In the genomic region with DNA sequence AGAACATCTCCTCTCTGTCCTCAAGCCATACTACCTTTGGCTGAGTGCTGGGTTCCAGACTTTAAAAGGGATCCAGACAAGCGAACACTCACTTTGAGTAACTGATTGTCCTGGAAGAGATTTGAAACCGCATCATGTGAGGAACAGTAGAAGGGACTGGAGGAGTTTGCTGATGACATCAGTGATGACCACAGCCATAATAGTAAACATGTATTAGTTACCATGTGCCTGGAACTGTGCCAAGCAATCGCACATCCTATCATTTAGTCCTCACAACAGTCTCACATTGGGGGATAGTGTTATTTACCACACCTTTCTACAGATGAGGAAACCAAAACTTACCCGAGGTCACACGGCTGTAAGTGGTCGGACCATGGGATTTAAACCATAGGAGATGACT, we compare ENCODE assay signal across 18 cellular contexts.
"Had no signal": no experiment of that assay in that cellular context is flagged by ENCODE, and none has a peak within 500 bp of the region (broad histone marks: within the 10 kb centered on the region; RNA-seq: fewer than 3 reads in every experiment).

No MANE protein-coding gene starts in this region.

- H3K79me2 ChIP-seq: hepatocyte had no signal

- ATAC-seq: effector memory CD8-positive, alpha-beta T cell; foreskin keratinocyte; natural killer cell had no signal

- DNase-seq: effector memory CD8-positive, alpha-beta T cell; foreskin keratinocyte; kidney; left cardiac atrium; left ventricle myocardium inferior; lower lobe of right lung; natural killer cell; ovary; sigmoid colon; stimulated activated naive CD4-positive, alpha-beta T cell; stomach; transverse colon had no signal

- H3K4me1 ChIP-seq: foreskin keratinocyte had no signal

- H3K27ac ChIP-seq: epithelial cell of prostate, esophagus muscularis mucosa, foreskin keratinocyte, hepatocyte, left ventricle myocardium inferior, lower lobe of right lung, ovary, right atrium auricular region, sigmoid colon, skin epidermis, stomach, thoracic aorta, transverse colon had no signal

- H3K36me3 ChIP-seq: lower lobe of right lung, ovary, right atrium auricular region, sigmoid colon, stomach, thoracic aorta, transverse colon had no signal

- FAIRE-seq: kidney had no signal

- H3K4me3 ChIP-seq: esophagus muscularis mucosa, hepatocyte, left ventricle myocardium inferior, lower lobe of right lung, ovary, right atrium auricular region, sigmoid colon, skin epidermis, stomach, thoracic aorta, transverse colon had no signal

- H3K4me2 ChIP-seq: hepatocyte had no signal

- H3K27me3 ChIP-seq: esophagus muscularis mucosa, foreskin keratinocyte, hepatocyte, ovary, right atrium auricular region, sigmoid colon, stomach, transverse colon had no signal

- H3K9me3 ChIP-seq: esophagus muscularis mucosa, lower lobe of right lung, ovary, right atrium auricular region, sigmoid colon, stomach, thoracic aorta, transverse colon had no signal

- H2AFZ ChIP-seq: hepatocyte had no signal
